ENCODE assay signal across 11 cellular contexts in genomic region chr3:115624029-115624645, GRCh38. TPM values are rescaled to one million over a fixed set of nuclear protein-coding genes. Genes with fewer than 3 reads are reported as not detected.
DNase-seq lines count a peak whose midpoint lies in the region; ATAC-seq, FAIRE-seq and TF ChIP-seq lines count a peak whose summit lies in the region.
"Had no signal": no experiment of that assay in that cellular context is flagged by ENCODE, and none has a peak within 500 bp of the region (broad histone marks: within the 10 kb centered on the region; RNA-seq: fewer than 3 reads in every experiment).

No MANE protein-coding gene starts in this region.

- intact Hi-C loops in heart left ventricle (cut with DNase I) = no loop called here
- intact Hi-C loops in Right ventricle myocardium superior (cut with DNase I) = no loop called here

- DNase-seq in heart left ventricle (no peak), Right ventricle myocardium superior (no peak), astrocyte (ENCODE audit: low read depth) (no peak), suprapubic skin (ENCODE audit: low spot score in 2 of 2) (no peak), NCI-H2029 (lab: John Stamatoyannopoulos, UW) (no peak)
- DNase-seq: CD4-positive, alpha-beta T cell; effector memory CD8-positive, alpha-beta T cell had no signal

- WGBS in heart left ventricle, 4 donors = 8 to 17% (median 14%) methylated on average over 10 of the region's 10 CpGs
- 15% methylated on average over 10 of the region's 10 CpGs for WGBS in suprapubic skin

- FAIRE-seq in astrocyte (lab: Jason Lieb, UNC) = no peak

- H3K4me3 ChIP-seq in heart left ventricle (peak overlapping the region in 10 of 12 donors; percentile 22 to 58 (median 43)), astrocyte (ENCODE audit: insufficient read depth, low read depth, low read length) (peak overlapping the region; percentile 73), iPS-18c (ENCODE audit: insufficient read depth, low read depth, low read length) (peak overlapping the region; percentile 66), suprapubic skin (peak overlapping the region; percentile 14)
- H3K4me3 ChIP-seq: PC-9 had no signal

- TF ChIP-seq CTCF in heart left ventricle (IDR thresholded peaks at IDR 0.05) (no peak), astrocyte (IDR thresholded peaks at IDR 0.05; ENCODE audit: insufficient read depth, low read depth, low read length) (no peak), suprapubic skin (IDR thresholded peaks at IDR 0.05) (no peak)

- peak overlapping the region; percentile 81 for H3K9ac ChIP-seq in astrocyte (ENCODE audit: low read length)

- H3K36me3 Mint-ChIP-seq in astrocyte (ENCODE audit: low read depth, unreplicated experiment) = no peaks in the 10 kb centered on the region

- peak overlapping the region; percentile 80 for H3K4me3 Mint-ChIP-seq in astrocyte (ENCODE audit: unreplicated experiment)

- H3K27ac Mint-ChIP-seq in astrocyte (ENCODE audit: unreplicated experiment) = no peak overlapping the region
- H3K27ac Mint-ChIP-seq: CD4-positive, alpha-beta T cell; effector memory CD8-positive, alpha-beta T cell had no signal

- peaks cover 17% of the 10 kb centered on the region for H3K4me1 Mint-ChIP-seq in astrocyte (ENCODE audit: low read depth, unreplicated experiment)

- H3K4me1 ChIP-seq in heart left ventricle = peaks cover 0 to 11% (median 8%) of the 10 kb centered on the region in 12 donors
- H3K4me1 ChIP-seq in astrocyte (ENCODE audit: insufficient read depth, low read length) = peaks cover 13% of the 10 kb centered on the region
- peaks cover 18% of the 10 kb centered on the region for H3K4me1 ChIP-seq in suprapubic skin

- H3K9me3 Mint-ChIP-seq in astrocyte (ENCODE audit: unreplicated experiment) = no peaks in the 10 kb centered on the region
- H3K9me3 Mint-ChIP-seq: CD4-positive, alpha-beta T cell; effector memory CD8-positive, alpha-beta T cell had no signal

- no peaks in the 10 kb centered on the region for H3K79me2 ChIP-seq in astrocyte (ENCODE audit: insufficient read depth, low read length)

- H3K27me3 Mint-ChIP-seq in astrocyte (ENCODE audit: low read depth, unreplicated experiment) = peaks cover 9% of the 10 kb centered on the region

- peak overlapping the region; percentile 99 for H3K4me2 ChIP-seq in astrocyte (ENCODE audit: low read length)
- H3K4me2 ChIP-seq: PC-9 had no signal

- H3K9me3 ChIP-seq in heart left ventricle = no peaks in the 10 kb centered on the region
- no peaks in the 10 kb centered on the region for H3K9me3 ChIP-seq in astrocyte (ENCODE audit: insufficient read depth, low read depth, low read length)
- no peaks in the 10 kb centered on the region for H3K9me3 ChIP-seq in iPS-18c (ENCODE audit: control insufficient read depth, insufficient read depth, low read length)
- H3K9me3 ChIP-seq in suprapubic skin = no peaks in the 10 kb centered on the region

- ATAC-seq in heart left ventricle = peak in 1 of 4 donors; percentile 10
- no peak for ATAC-seq in Right ventricle myocardium superior (ENCODE audit: poor library complexity)
- ATAC-seq in HG03097 (IDR thresholded peaks at IDR 0.05; ENCODE audit: low FRiP score, unreplicated experiment) = no peak
- no peak for ATAC-seq in HG03565 (IDR thresholded peaks at IDR 0.05; ENCODE audit: unreplicated experiment)

- H3K27me3 ChIP-seq in heart left ventricle = peaks cover 0 to 25% (median 9%) of the 10 kb centered on the region in 9 donors
- H3K27me3 ChIP-seq in astrocyte (ENCODE audit: insufficient read depth, low read length) = peaks cover 5% of the 10 kb centered on the region
- peaks cover 27% of the 10 kb centered on the region for H3K27me3 ChIP-seq in suprapubic skin

- TF ChIP-seq EP300 in suprapubic skin (IDR thresholded peaks at IDR 0.05) = no peak

- H4K20me1 ChIP-seq in astrocyte (ENCODE audit: insufficient read depth, low read length) = no peaks in the 10 kb centered on the region

- H3K36me3 ChIP-seq in heart left ventricle = no peaks in the 10 kb centered on the region
- H3K36me3 ChIP-seq in astrocyte (ENCODE audit: insufficient read depth, low read length) = no peaks in the 10 kb centered on the region
- H3K36me3 ChIP-seq in suprapubic skin = no peaks in the 10 kb centered on the region

- peak overlapping the region; percentile 89 for H2AFZ ChIP-seq in astrocyte (ENCODE audit: low read depth, low read length)
- H2AFZ ChIP-seq: PC-9 had no signal

- no peak for TF ChIP-seq POLR2A in heart left ventricle (IDR thresholded peaks at IDR 0.05)
- no peak for TF ChIP-seq POLR2A in suprapubic skin (IDR thresholded peaks at IDR 0.05)

- no peak overlapping the region for H3K27ac ChIP-seq in heart left ventricle
- H3K27ac ChIP-seq in astrocyte (ENCODE audit: low read depth, low read length) = no peak overlapping the region
- H3K27ac ChIP-seq in suprapubic skin = no peak overlapping the region
- H3K27ac ChIP-seq: PC-9 had no signal

RNA-seq across cellular contexts. Expression of gene GAP43, which starts 0.8 kb away (rescaled TPM):
- total RNA-seq in heart left ventricle (1 to 10 TPM in 5 of 9 donors, under 1 TPM in 3, not detected in 1; 0.56 to 4.7 (median 1.2) TPM), Right ventricle myocardium superior (0.38 TPM), astrocyte (13.8 and 17.4 TPM in 2 replicates), suprapubic skin (not detected)
- polyA plus RNA-seq in heart left ventricle = 1 to 10 TPM in 1 of 2 donors, under 1 TPM in 1; 0.11 to 3.3 TPM
- total RNA-seq: CD4-positive, alpha-beta T cell; PC-9 had no signal

Comparison
In these comparisons a context has a peak if more than half of its experiments do, and no peak if none do; other contexts are left out.
1. H3K4me3 ChIP-seq: peak in every context shown above with its lines; median percentile 73 in astrocyte; 66 in iPS-18c; 43 in heart left ventricle; 14 in suprapubic skin.